Comparison of ENCODE assay signal across 19 cellular contexts in genomic region chr5:36770125-36770524, GRCh38.
DNase-seq lines count a peak whose midpoint lies in the region; ATAC-seq, FAIRE-seq and TF ChIP-seq lines count a peak whose summit lies in the region.
"Had no signal": no experiment of that assay in that cellular context is flagged by ENCODE, and none has a peak within 500 bp of the region (broad histone marks: within the 10 kb centered on the region; RNA-seq: fewer than 3 reads in every experiment).

No MANE protein-coding gene starts in this region.

- H3K9me3 Mint-ChIP-seq in activated CD4-positive, alpha-beta memory T cell treated with anti-CD3 and anti-CD28 coated beads, Interleukin-2, amount 10 ng/mL, durations not matched to agents 7 days and 5 days, result no peaks in the 10 kb centered on the region
- H3K9me3 Mint-ChIP-seq: HFFc6 had no signal

- DNase-seq in PC-9 (no peak), GM12878 (ENCODE audit: low read depth, low spot score) (no peak), left colon (no peak), small intestine (peak; percentile 67), smooth muscle cell (lab: John Stamatoyannopoulos, UW; ENCODE audit: unreplicated experiment) (no peak), prostate gland (ENCODE audit: low spot score) (no peak)
- DNase-seq in activated CD4-positive, alpha-beta memory T cell treated with anti-CD3 and anti-CD28 coated beads, Interleukin-2, amount 10 ng/mL, durations not matched to agents 7 days and 5 days, result no peak
- DNase-seq: C1 segment of cervical spinal cord; Calu3; CD4-positive, alpha-beta memory T cell; COR-L47; DMS53; DMS79 treated with DMSO at 0.1 percent for 48 hours; GF-D8; GOT3; HFFc6 had no signal

- H3K27ac ChIP-seq in PC-9, result no peak overlapping the region
- H3K27ac ChIP-seq in GM12878 (ENCODE audit: control insufficient read depth, insufficient read depth), result no peak overlapping the region
- no peak overlapping the region for H3K27ac ChIP-seq in small intestine (ENCODE audit: low read depth in 1 of 2, low read length in 1 of 2)
- no peak overlapping the region for H3K27ac ChIP-seq in smooth muscle cell (ENCODE audit: low read depth)
- H3K27ac ChIP-seq in prostate gland, result no peak overlapping the region

- H3K4me3 ChIP-seq in PC-9, result no peak overlapping the region
- H3K4me3 ChIP-seq in GM12878, result no peak overlapping the region
- no peak overlapping the region for H3K4me3 ChIP-seq in small intestine (ENCODE audit: low read depth in 1 of 2, low read length in 2 of 2)
- H3K4me3 ChIP-seq in smooth muscle cell, result no peak overlapping the region
- H3K4me3 ChIP-seq in prostate gland, result no peak overlapping the region
- H3K4me3 ChIP-seq: HAP-1 had no signal

- H3K36me3 ChIP-seq in PC-9 (ENCODE audit: low read depth) (no peaks in the 10 kb centered on the region), GM12878 (ENCODE audit: control insufficient read depth in 2 of 2, insufficient read depth in 2 of 2, low read length in 1 of 2) (no peaks in the 10 kb centered on the region), small intestine (ENCODE audit: control insufficient read depth in 2 of 2, insufficient read depth in 2 of 2, low read length in 2 of 2) (no peaks in the 10 kb centered on the region), smooth muscle cell (ENCODE audit: low read depth) (no peaks in the 10 kb centered on the region), prostate gland (no peaks in the 10 kb centered on the region)
- H3K36me3 ChIP-seq: HAP-1 had no signal

- no peak overlapping the region for H3K4me3 Mint-ChIP-seq in activated CD4-positive, alpha-beta memory T cell treated with anti-CD3 and anti-CD28 coated beads, Interleukin-2, amount 10 ng/mL, durations not matched to agents 7 days and 5 days
- H3K4me3 Mint-ChIP-seq: CD4-positive, alpha-beta memory T cell; HFFc6 had no signal

- TF ChIP-seq POLR2A in GM12878 (IDR thresholded peaks at IDR 0.05; ENCODE audit: low read depth, low read length) (no peak), prostate gland (IDR thresholded peaks at IDR 0.05) (no peak)

- POLR2A ChIA-PET in PC-9 (lab: Charles Lee; ENCODE audit: unreplicated experiment) (no interaction called here), GM12878 (lab: Charles Lee) (no interaction called here)
- POLR2A ChIA-PET in activated CD4-positive, alpha-beta memory T cell treated with anti-CD3 and anti-CD28 coated beads, Interleukin-2, amount 10 ng/mL, durations not matched to agents 7 days and 5 days (lab: Charles Lee), result no interaction called here

- H3K36me3 Mint-ChIP-seq in activated CD4-positive, alpha-beta memory T cell treated with anti-CD3 and anti-CD28 coated beads, Interleukin-2, amount 10 ng/mL, durations not matched to agents 7 days and 5 days (ENCODE audit: low read depth), result no peaks in the 10 kb centered on the region
- H3K36me3 Mint-ChIP-seq: CD4-positive, alpha-beta memory T cell had no signal

- H3F3A ChIP-seq in PC-9 (ENCODE audit: insufficient read depth, low read depth) (no peaks in the 10 kb centered on the region), smooth muscle cell (ENCODE audit: low read depth) (no peaks in the 10 kb centered on the region)

- no peak for TF ChIP-seq EP300 in GM12878 (IDR thresholded peaks at IDR 0.05; ENCODE audit: borderline replicate concordance in 1 of 2, control insufficient read depth in 1 of 2, low read depth in 2 of 2, low read length in 2 of 2)

- no peak for FAIRE-seq in GM12878 (lab: Jason Lieb, UNC)
- FAIRE-seq in small intestine (lab: Jason Lieb, UNC), result no peak
- FAIRE-seq: GM12892, H54 had no signal

- H3K27me3 ChIP-seq in PC-9 (ENCODE audit: insufficient read depth, low read depth), result no peaks in the 10 kb centered on the region
- peaks cover 0 to 4% of the 10 kb centered on the region in 2 experiments; a peak in 1 of 4 replicates for H3K27me3 ChIP-seq in GM12878 (replicated peaks in 1 of 2; ENCODE audit: control insufficient read depth in 2 of 2, insufficient read depth in 2 of 2, low read length in 1 of 2)
- H3K27me3 ChIP-seq in small intestine (ENCODE audit: control insufficient read depth in 2 of 2, insufficient read depth in 2 of 2, low read length in 2 of 2), result no peaks in the 10 kb centered on the region
- H3K27me3 ChIP-seq in smooth muscle cell (ENCODE audit: low read depth), result no peaks in the 10 kb centered on the region
- H3K27me3 ChIP-seq in prostate gland (replicated peaks; ENCODE audit: insufficient read depth), result no peaks in the 10 kb centered on the region

- H4K20me1 ChIP-seq in PC-9 (ENCODE audit: insufficient read depth) (no peaks in the 10 kb centered on the region), GM12878 (ENCODE audit: control insufficient read depth, insufficient read depth) (no peaks in the 10 kb centered on the region), smooth muscle cell (ENCODE audit: low read depth) (no peaks in the 10 kb centered on the region)

- H3K27ac Mint-ChIP-seq in activated CD4-positive, alpha-beta memory T cell treated with anti-CD3 and anti-CD28 coated beads, Interleukin-2, amount 10 ng/mL, durations not matched to agents 7 days and 5 days, result no peak overlapping the region
- H3K27ac Mint-ChIP-seq: CD4-positive, alpha-beta memory T cell; HFFc6 had no signal

- TF ChIP-seq RAD21 in GM12878 (IDR thresholded peaks at IDR 0.05; ENCODE audit: insufficient read depth, low read depth, low read length), result no peak

- H3K9me3 ChIP-seq in PC-9 (ENCODE audit: insufficient read depth, low read depth) (no peaks in the 10 kb centered on the region), GM12878 (replicated peaks; ENCODE audit: control insufficient read depth, insufficient read depth, low read length) (no peaks in the 10 kb centered on the region), small intestine (ENCODE audit: control insufficient read depth, low read depth) (no peaks in the 10 kb centered on the region), smooth muscle cell (replicated peaks; ENCODE audit: low read depth) (peaks cover 4% of the 10 kb centered on the region), prostate gland (no peaks in the 10 kb centered on the region)
- H3K9me3 ChIP-seq: HAP-1 had no signal

- in situ Hi-C loops in GM12878 (cut with MboI), result no loop called here

- no peak overlapping the region for H3K4me2 ChIP-seq in PC-9
- no peak overlapping the region for H3K4me2 ChIP-seq in GM12878 (ENCODE audit: control insufficient read depth, insufficient read depth)
- H3K4me2 ChIP-seq in smooth muscle cell, result no peak overlapping the region

- no peaks in the 10 kb centered on the region for H3K9me2 ChIP-seq in PC-9 (ENCODE audit: insufficient read depth)

- H3K79me2 ChIP-seq in PC-9 (ENCODE audit: low read depth) (no peaks in the 10 kb centered on the region), GM12878 (ENCODE audit: control insufficient read depth, insufficient read depth, low read length) (no peaks in the 10 kb centered on the region), smooth muscle cell (ENCODE audit: low read depth) (no peaks in the 10 kb centered on the region)

- SMC1A ChIA-PET in GM12878 (lab: Charles Lee; ENCODE audit: uncharacterized antibody, unreplicated experiment), result no interaction called here

- ATAC-seq in GM12878, result no peak
- ATAC-seq in left colon, result peak; percentile 74

- RAD21 ChIA-PET in GM12878 (lab: Charles Lee; ENCODE audit: unreplicated experiment), result no interaction called here

- intact Hi-C loops in PC-9 (cut with micrococcal nuclease; ENCODE audit: unreplicated experiment), result no loop called here
- intact Hi-C loops in GM12878 (cut with micrococcal nuclease; ENCODE audit: unreplicated experiment), result no loop called here
- intact Hi-C loops in left colon (cut with DNase I, micrococcal nuclease), result no loop called here
- intact Hi-C loops in prostate gland (cut with DNase I), result no loop called here

- BruUV-seq in PC-9 (replicated peaks; lab: Mats Ljungman, UMichigan) (no TSS peak), GM12878 (replicated peaks; lab: Mats Ljungman, UMichigan) (no TSS peak)

- H3K9ac ChIP-seq in GM12878 (ENCODE audit: control insufficient read depth, insufficient read depth, low read length) (no peak overlapping the region), smooth muscle cell (ENCODE audit: low read depth) (no peak overlapping the region)

- H3K4me1 ChIP-seq in PC-9 (replicated peaks; ENCODE audit: insufficient read depth), result no peaks in the 10 kb centered on the region
- no peaks in the 10 kb centered on the region for H3K4me1 ChIP-seq in GM12878 (ENCODE audit: control insufficient read depth, insufficient read depth, low read length)
- H3K4me1 ChIP-seq in small intestine (ENCODE audit: control insufficient read depth in 2 of 2, insufficient read depth in 1 of 2, low read depth in 1 of 2, low read length in 1 of 2), result peaks cover 0 to 2% of the 10 kb centered on the region in 2 donors
- H3K4me1 ChIP-seq in smooth muscle cell (ENCODE audit: low read depth), result no peaks in the 10 kb centered on the region
- H3K4me1 ChIP-seq in prostate gland (replicated peaks), result no peaks in the 10 kb centered on the region
- H3K4me1 ChIP-seq: HAP-1 had no signal

- 55% methylated on average over 4 of the region's 4 CpGs for WGBS in GM12878 (ENCODE audit: insufficient coverage, insufficient replicate concordance, low lambda C conversion rate, missing lambda C conversion rate)
- WGBS in small intestine, 3 donors, result 37 to 63% (median 40%) methylated on average over 4 of the region's 4 CpGs
- 92% methylated on average over 4 of the region's 4 CpGs for WGBS in smooth muscle cell (ENCODE audit: low lambda C conversion rate)
- 91% methylated on average over 4 of the region's 4 CpGs for WGBS in prostate gland

- H3K4me1 Mint-ChIP-seq in activated CD4-positive, alpha-beta memory T cell treated with anti-CD3 and anti-CD28 coated beads, Interleukin-2, amount 10 ng/mL, durations not matched to agents 7 days and 5 days, result no peaks in the 10 kb centered on the region
- H3K4me1 Mint-ChIP-seq: CD4-positive, alpha-beta memory T cell had no signal

- CTCF ChIA-PET in PC-9 (lab: Charles Lee) (no interaction called here), GM12878 (lab: Yijun Ruan, JAX) (no interaction called here)
- CTCF ChIA-PET in activated CD4-positive, alpha-beta memory T cell treated with anti-CD3 and anti-CD28 coated beads, Interleukin-2, amount 10 ng/mL, durations not matched to agents 7 days and 5 days (lab: Charles Lee), result no interaction called here

- 0 out of 2 replicates have a peak overlapping the region, but pooled peaks have one; percentile 12 for H2AFZ ChIP-seq in PC-9
- no peak overlapping the region for H2AFZ ChIP-seq in GM12878 (ENCODE audit: control insufficient read depth, low read depth, low read length)
- no peak overlapping the region for H2AFZ ChIP-seq in smooth muscle cell (ENCODE audit: low read depth)

- TF ChIP-seq CTCF in PC-9 (conservative IDR thresholded peaks at IDR 0.05) (no peak), GM12878 (IDR thresholded peaks at IDR 0.05 in 2 of 3, conservative IDR thresholded peaks at IDR 0.05 in 1 of 3; ENCODE audit: control insufficient read depth in 2 of 3, extremely low read depth in 1 of 3, insufficient read depth in 1 of 3, low read depth in 3 of 3, low read length in 3 of 3) (no peak), smooth muscle cell (IDR thresholded peaks at IDR 0.05; ENCODE audit: borderline replicate concordance, insufficient read depth, poor library complexity, severe bottlenecking) (no peak), prostate gland (IDR thresholded peaks at IDR 0.05) (no peak)

- peaks cover 11% of the 10 kb centered on the region for H3K27me3 Mint-ChIP-seq in activated CD4-positive, alpha-beta memory T cell treated with anti-CD3 and anti-CD28 coated beads, Interleukin-2, amount 10 ng/mL, durations not matched to agents 7 days and 5 days

TF ChIP-seq in GM12878, 131 proteins besides CTCF, POLR2A, EP300 and RAD21 (continues in another document):
- TF ChIP-seq ATF7 (IDR thresholded peaks at IDR 0.05; ENCODE audit: low read depth), result 0 out of 2 replicates have a peak, but pooled peaks have one; percentile 18
